Comparison of ENCODE assay signal across 1 cellular context in genomic region chr4:52126946-52127345, GRCh38.
TF ChIP-seq lines count a peak whose summit lies in the region.

No MANE protein-coding gene starts in this region.

TF ChIP-seq in GM23338, 12 proteins besides CTCF, POLR2A, EP300 and RAD21 (continued from another document):
- TF ChIP-seq ZNF462 (CRISPR knock-in tag; IDR thresholded peaks at IDR 0.05) (no peak), ZNF331 (CRISPR knock-in tag; IDR thresholded peaks at IDR 0.05; ENCODE audit: low read depth) (no peak)
